ENCODE assay signal across 19 cellular contexts in genomic region chr7:2655870-2656614, GRCh38. TPM values are rescaled to one million over a fixed set of nuclear protein-coding genes. Genes with fewer than 3 reads are reported as not detected.
A peak's percentile ranks its signal among the peaks of the same experiment; 100 is the strongest.
DNase-seq lines count a peak whose midpoint lies in the region; ATAC-seq and TF ChIP-seq lines count a peak whose summit lies in the region.
"Had no signal": no experiment of that assay in that cellular context is flagged by ENCODE, and none has a peak within 500 bp of the region (broad histone marks: within the 10 kb centered on the region; RNA-seq: fewer than 3 reads in every experiment).

No MANE protein-coding gene starts in this region.

- H3K9me1 ChIP-seq in IMR-90 (ENCODE audit: insufficient read depth, low read length), result no peaks in the 10 kb centered on the region; the same call in 1 of the 2 replicates

- no peaks in the 10 kb centered on the region for H3K9me3 Mint-ChIP-seq in stimulated activated effector memory CD8-positive, alpha-beta T cell treated with anti-CD3 and anti-CD28 coated beads, Interleukin-12 subunit alpha, Interleukin-12 subunit beta, amount 100 ng/mL, for 72 hours
- H3K9me3 Mint-ChIP-seq: CD4-positive, alpha-beta memory T cell; GM23338; H9 had no signal

- intact Hi-C loops in IMR-90 (cut with micrococcal nuclease), result no loop called here

- H3K27me3 ChIP-seq in IMR-90 (ENCODE audit: control insufficient read depth, insufficient read depth, low read length) (no peaks in the 10 kb centered on the region), mesenchymal stem cell (ENCODE audit: control insufficient read depth in 1 of 2, insufficient read depth in 1 of 2, low read length in 2 of 2) (no peaks in the 10 kb centered on the region)

- H4K8ac ChIP-seq in IMR-90 (ENCODE audit: low read depth in 2 of 2, low read length in 2 of 2), result no peak overlapping the region
- no peak overlapping the region for H4K8ac ChIP-seq in mesenchymal stem cell (ENCODE audit: low read length)

- H3K4me2 ChIP-seq in IMR-90 (ENCODE audit: low read depth, low read length), result no peak overlapping the region
- no peak overlapping the region for H3K4me2 ChIP-seq in mesenchymal stem cell (ENCODE audit: low read length, poor library complexity, severe bottlenecking)
- H3K4me2 ChIP-seq: GM23338 had no signal

- H4K20me1 ChIP-seq in IMR-90 (ENCODE audit: insufficient read depth, low read length), result peaks cover 32% of the 10 kb centered on the region

- H3K18ac ChIP-seq in IMR-90 (ENCODE audit: low read depth, low read length) (no peak overlapping the region), mesenchymal stem cell (ENCODE audit: low read depth in 1 of 2, low read length in 2 of 2) (no peak overlapping the region)

- no peak for TF ChIP-seq CTCF in IMR-90 (conservative IDR thresholded peaks at IDR 0.05; ENCODE audit: low read depth, low read length)

- H3K4me3 Mint-ChIP-seq in stimulated activated effector memory CD8-positive, alpha-beta T cell treated with anti-CD3 and anti-CD28 coated beads, Interleukin-12 subunit alpha, Interleukin-12 subunit beta, amount 100 ng/mL, for 72 hours, result no peak overlapping the region
- H3K4me3 Mint-ChIP-seq: CD4-positive, alpha-beta memory T cell; GM23338; H9 had no signal

- H3K23ac ChIP-seq in IMR-90 (ENCODE audit: low read depth, low read length), result no peak overlapping the region
- H3K23ac ChIP-seq in mesenchymal stem cell (ENCODE audit: low read length in 2 of 2), result no peak overlapping the region

- H2BK15ac ChIP-seq in IMR-90 (ENCODE audit: low read depth, low read length), result no peak overlapping the region
- H2BK15ac ChIP-seq in mesenchymal stem cell (ENCODE audit: low read depth, poor library complexity, severe bottlenecking), result no peak overlapping the region

- POLR2A ChIA-PET in IMR-90 (lab: Charles Lee; ENCODE audit: unreplicated experiment), result no interaction called here

- WGBS in IMR-90 (ENCODE audit: extremely low coverage in 2 of 2, insufficient read length in 1 of 2), 2 experiments, result 98% methylated on average over 15 of the region's 29 CpGs; no CpG with 5 or more reads in 1 of the 2 experiments
- WGBS in mesenchymal stem cell, result 97% methylated on average over 29 of the region's 29 CpGs

- no peak overlapping the region for H3K9ac ChIP-seq in IMR-90 (ENCODE audit: low read depth, low read length)
- H3K9ac ChIP-seq in mesenchymal stem cell (ENCODE audit: low read length), result no peak overlapping the region

- in situ Hi-C loops in IMR-90 (cut with MboI; ENCODE audit: low sequenced_read_pairs), result no loop called here

- DNase-seq in IMR-90 (no peak), mesenchymal stem cell (no peak), NCI-H2081 (lab: John Stamatoyannopoulos, UW) (no peak), NOMO-1 treated with DMSO at 0.1 percent for 48 hours (lab: John Stamatoyannopoulos, UW; ENCODE audit: unreplicated experiment) (no peak)
- DNase-seq in stimulated activated effector memory CD8-positive, alpha-beta T cell treated with anti-CD3 and anti-CD28 coated beads, Interleukin-12 subunit alpha, Interleukin-12 subunit beta, amount 100 ng/mL, for 72 hours (ENCODE audit: low spot score in 2 of 2), result no peak
- DNase-seq: C1 segment of cervical spinal cord; Calu3; CD4-positive, alpha-beta memory T cell; COR-L47; DMS53; DMS79 treated with DMSO at 0.1 percent for 48 hours; GF-D8; H9 had no signal

- no peaks in the 10 kb centered on the region for H3K36me3 Mint-ChIP-seq in stimulated activated effector memory CD8-positive, alpha-beta T cell treated with anti-CD3 and anti-CD28 coated beads, Interleukin-12 subunit alpha, Interleukin-12 subunit beta, amount 100 ng/mL, for 72 hours

- H3K79me1 ChIP-seq in IMR-90 (ENCODE audit: low read depth in 1 of 2, low read length in 2 of 2) (peaks cover 11 to 37% of the 10 kb centered on the region in 2 experiments), mesenchymal stem cell (replicated peaks; ENCODE audit: low read length, poor library complexity, severe bottlenecking) (peaks cover 45% of the 10 kb centered on the region)

- no peak overlapping the region for H2BK120ac ChIP-seq in IMR-90 (ENCODE audit: low read depth, low read length)
- H2BK120ac ChIP-seq in mesenchymal stem cell (ENCODE audit: low read depth, low read length), result no peak overlapping the region

- dilution Hi-C loops in IMR-90 (cut with HindIII; ENCODE audit: low sequenced_read_pairs, unreplicated experiment), result no loop called here

- H2AFZ ChIP-seq in IMR-90 (replicated peaks; ENCODE audit: low read length, poor library complexity), result peak overlapping the region; percentile 46
- H2AFZ ChIP-seq in mesenchymal stem cell (ENCODE audit: low read depth, low read length), result no peak overlapping the region
- H2AFZ ChIP-seq: GM23338 had no signal

- H2BK5ac ChIP-seq in IMR-90 (ENCODE audit: low read depth, low read length, poor library complexity, severe bottlenecking), result no peak overlapping the region
- H2BK5ac ChIP-seq in mesenchymal stem cell (ENCODE audit: low read depth, low read length, poor library complexity, severe bottlenecking), result no peak overlapping the region

- H3K56ac ChIP-seq in IMR-90 (ENCODE audit: extremely low read depth, insufficient read depth, low read length), result no peak overlapping the region

- H4K5ac ChIP-seq in IMR-90 (ENCODE audit: low read depth, low read length), result no peak overlapping the region

- H3K4me3 ChIP-seq in IMR-90 (ENCODE audit: insufficient read depth, low read depth, low read length) (no peak overlapping the region), mesenchymal stem cell (ENCODE audit: insufficient read depth in 1 of 2, low read depth in 1 of 2, low read length in 2 of 2) (no peak overlapping the region)
- H3K4me3 ChIP-seq: GM23338 had no signal

- H3K27ac ChIP-seq in IMR-90 (ENCODE audit: insufficient read depth, low read length) (no peak overlapping the region), mesenchymal stem cell (ENCODE audit: low read length, poor library complexity, severe bottlenecking) (no peak overlapping the region)

- H3K4ac ChIP-seq in IMR-90 (ENCODE audit: low read depth, low read length) (no peak overlapping the region), mesenchymal stem cell (ENCODE audit: low read depth in 1 of 2, low read length in 2 of 2) (no peak overlapping the region)

- H3K4me1 ChIP-seq in IMR-90 (ENCODE audit: control insufficient read depth, insufficient read depth, low read length) (no peaks in the 10 kb centered on the region), mesenchymal stem cell (ENCODE audit: control insufficient read depth, insufficient read depth, low read depth, low read length) (peaks cover 25% of the 10 kb centered on the region)

- BruUV-seq in IMR-90 (replicated peaks; lab: Mats Ljungman, UMichigan), result no TSS peak

- H4K91ac ChIP-seq in IMR-90 (ENCODE audit: insufficient read depth, low read depth, low read length), result no peak overlapping the region
- H4K91ac ChIP-seq in mesenchymal stem cell (ENCODE audit: low read length), result peak overlapping the region; percentile 52

- no peak for TF ChIP-seq POLR2A in IMR-90 (IDR thresholded peaks at IDR 0.05; ENCODE audit: low read depth, low read length)

- peak overlapping the region; percentile 4 for H3K27ac Mint-ChIP-seq in stimulated activated effector memory CD8-positive, alpha-beta T cell treated with anti-CD3 and anti-CD28 coated beads, Interleukin-12 subunit alpha, Interleukin-12 subunit beta, amount 100 ng/mL, for 72 hours
- H3K27ac Mint-ChIP-seq: CD4-positive, alpha-beta memory T cell; GM23338 had no signal

- no peak overlapping the region for H2BK12ac ChIP-seq in mesenchymal stem cell (ENCODE audit: low read length in 2 of 2)

- H2BK20ac ChIP-seq in IMR-90 (ENCODE audit: low read depth, low read length), result no peak overlapping the region

- no peak for TF ChIP-seq EP300 in Ishikawa (IDR thresholded peaks at IDR 0.05; ENCODE audit: borderline replicate concordance)

- H3K4me1 Mint-ChIP-seq in stimulated activated effector memory CD8-positive, alpha-beta T cell treated with anti-CD3 and anti-CD28 coated beads, Interleukin-12 subunit alpha, Interleukin-12 subunit beta, amount 100 ng/mL, for 72 hours, result no peaks in the 10 kb centered on the region
- H3K4me1 Mint-ChIP-seq: GM23338, H9 had no signal

- ATAC-seq in IMR-90 (ENCODE audit: low read depth), result no peak
- no peak for ATAC-seq in stimulated activated effector memory CD8-positive, alpha-beta T cell treated with anti-CD3 and anti-CD28 coated beads, Interleukin-12 subunit alpha, Interleukin-12 subunit beta, amount 100 ng/mL, for 72 hours
- ATAC-seq: GM23338, HCT116 had no signal

- TF ChIP-seq RAD21 in IMR-90 (IDR thresholded peaks at IDR 0.05; ENCODE audit: low read length), result no peak
- TF ChIP-seq RAD21 in Ishikawa (IDR thresholded peaks at IDR 0.05; ENCODE audit: low read depth), result no peak

- CTCF ChIA-PET in IMR-90 (lab: Yijun Ruan, JAX), result no interaction called here

- no peak overlapping the region for H2AK5ac ChIP-seq in IMR-90 (ENCODE audit: low read depth, low read length)
- H2AK5ac ChIP-seq in mesenchymal stem cell (ENCODE audit: low read length, severe bottlenecking), result no peak overlapping the region

- H3K36me3 ChIP-seq in IMR-90 (ENCODE audit: control insufficient read depth, insufficient read depth, low read length), result peaks cover 65% of the 10 kb centered on the region
- peaks cover 56 to 96% of the 10 kb centered on the region in 2 experiments for H3K36me3 ChIP-seq in mesenchymal stem cell (ENCODE audit: control insufficient read depth in 1 of 2, insufficient read depth in 2 of 2, low read depth in 1 of 2, low read length in 2 of 2)

- H3K9me3 ChIP-seq in IMR-90 (ENCODE audit: control insufficient read depth, insufficient read depth, low read length) (no peaks in the 10 kb centered on the region), mesenchymal stem cell (ENCODE audit: control insufficient read depth, low read length) (no peaks in the 10 kb centered on the region)

- H3K14ac ChIP-seq in IMR-90 (replicated peaks; ENCODE audit: low read depth, low read length) (no peak overlapping the region), mesenchymal stem cell (ENCODE audit: low read length in 2 of 2) (no peak overlapping the region)

- no peak overlapping the region for H2AK9ac ChIP-seq in IMR-90 (replicated peaks; ENCODE audit: low read depth, low read length, poor library complexity)

TF ChIP-seq in IMR-90, 13 proteins besides CTCF, POLR2A, EP300 and RAD21 (continues in another document):
- no peak for TF ChIP-seq MXI1 (IDR thresholded peaks at IDR 0.05; ENCODE audit: borderline replicate concordance, low read depth, low read length)

TF ChIP-seq in Ishikawa, 13 proteins besides CTCF, POLR2A, EP300 and RAD21 (continues in another document):
- TF ChIP-seq CREB1 (IDR thresholded peaks at IDR 0.05; ENCODE audit: low read depth), result no peak

RNA-seq across cellular contexts. Expression of gene TTYH3, which starts 24.3 kb away (rescaled TPM):
- 5.6 and 6.1 TPM in 2 replicates for total RNA-seq in IMR-90 (2012; rRNA removed)
- polyA plus RNA-seq in IMR-90 (2012; rRNA removed), result 82.6 and 106 TPM in 2 replicates
- 56.1 and 135 TPM in 2 replicates for polyA plus RNA-seq in IMR-90 (2012; cell fraction: cytosol; rRNA removed)
- polyA plus RNA-seq in IMR-90 (2012; cell fraction: nucleus; rRNA removed; ENCODE audit: low replicate concordance), result 100 and 222 TPM in 2 replicates
- 198 TPM for polyA plus RNA-seq in mesenchymal stem cell (2013, experiment 1 of 2)
- 194 TPM for polyA plus RNA-seq in mesenchymal stem cell (2013, experiment 2 of 2)

RNA-seq across cellular contexts. Expression of gene AMZ1, which starts 32.0 kb away (rescaled TPM):
- 0.54 and 0.83 TPM in 2 replicates for total RNA-seq in IMR-90 (2012; rRNA removed)
- 1.6 and 2.7 TPM in 2 replicates for polyA plus RNA-seq in IMR-90 (2012; rRNA removed)
- 0.93 and 1.5 TPM in 2 replicates for polyA plus RNA-seq in IMR-90 (2012; cell fraction: cytosol; rRNA removed)
- polyA plus RNA-seq in IMR-90 (2012; cell fraction: nucleus; rRNA removed; ENCODE audit: low replicate concordance), result 1.8 and 3.4 TPM in 2 replicates
- polyA plus RNA-seq in mesenchymal stem cell (2013, experiment 1 of 2), result 0.06 TPM
- polyA plus RNA-seq in mesenchymal stem cell (2013, experiment 2 of 2), result 0.07 TPM
- total RNA-seq: A673, G401, H4 had no signal
